In the genomic region with DNA sequence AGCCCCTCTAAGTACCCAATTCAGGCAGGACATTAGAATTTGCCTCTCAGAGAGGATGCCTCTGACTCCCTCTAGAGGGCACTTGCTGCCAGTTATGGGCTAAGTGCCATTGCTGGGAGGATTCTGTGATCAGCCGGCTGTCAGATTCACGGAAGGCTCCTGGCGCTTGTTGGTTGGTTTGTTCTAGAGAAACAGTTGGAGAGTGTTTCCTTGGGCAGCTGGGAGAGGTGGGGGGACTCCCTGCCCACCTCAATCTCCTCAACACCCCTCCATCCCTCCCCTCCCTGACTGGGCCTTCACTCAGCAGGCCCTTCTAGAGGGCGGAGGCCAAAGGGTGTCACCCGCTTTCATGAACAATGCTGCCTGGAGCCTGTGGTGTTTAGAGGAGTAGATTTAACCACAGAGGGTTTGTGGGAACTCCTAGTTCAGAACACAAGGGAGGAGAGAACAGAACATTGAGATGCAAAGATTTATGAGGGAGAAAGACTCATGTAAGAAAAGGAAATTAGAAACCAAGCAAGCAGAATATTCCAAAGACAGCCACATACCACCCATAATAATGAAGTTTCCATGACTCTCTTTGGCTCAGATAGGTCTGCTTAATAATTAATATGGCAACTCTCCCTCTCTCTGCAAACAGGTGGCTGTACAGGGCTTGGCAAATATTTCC, we compare ENCODE assay signal across 8 cellular contexts. TPM values are rescaled to one million over a fixed set of nuclear protein-coding genes. Genes with fewer than 3 reads are reported as not detected.
DNase-seq lines count a peak whose midpoint lies in the region; ATAC-seq and TF ChIP-seq lines count a peak whose summit lies in the region.

No MANE protein-coding gene starts in this region.

- POLR2A ChIA-PET in naive thymus-derived CD8-positive, alpha-beta T cell (lab: Charles Lee) = no interaction called here

- peak overlapping the region in 6 of 10 donors; percentile 3 to 72 (median 42) for H3K27ac Mint-ChIP-seq in naive thymus-derived CD8-positive, alpha-beta T cell
- no peak overlapping the region for H3K27ac Mint-ChIP-seq in stimulated activated naive B cell treated with anti-CD40 and anti-IgM and Interleukin-4, amounts not matched to agents 10 μg/mL and 1 μg/mL and 100 μg/mL, for 72 hours

- DNase-seq in COR-L47 (lab: John Stamatoyannopoulos, UW) (peak; percentile 43), HK-2 (ENCODE audit: unreplicated experiment) (peak; percentile 45), posterior vena cava (ENCODE audit: low spot score) (no peak)
- DNase-seq in activated T-cell treated with anti-CD3 and anti-CD28 coated beads, Interleukin-2, amount 50 U/mL, for 1 hour = peak; percentile 61
- peak; percentile 20 to 74 (median 56) for DNase-seq in naive thymus-derived CD8-positive, alpha-beta T cell
- peak; percentile 26 for DNase-seq in stimulated activated naive B cell treated with anti-CD40 and anti-IgM and Interleukin-4, amounts not matched to agents 10 μg/mL and 1 μg/mL and 100 μg/mL, for 72 hours

- no peaks in the 10 kb centered on the region for H4K20me1 ChIP-seq in OCI-LY1 (ENCODE audit: insufficient read depth, low read length)

- no peak overlapping the region for H2AFZ ChIP-seq in OCI-LY1 (ENCODE audit: low read length)

- H3K36me3 ChIP-seq in OCI-LY1 (ENCODE audit: insufficient read depth, low read length) = no peaks in the 10 kb centered on the region

- no peaks in the 10 kb centered on the region for H3K4me1 ChIP-seq in OCI-LY1 (ENCODE audit: insufficient read depth, low read length, severe bottlenecking)

- peak; percentile 83 for TF ChIP-seq CTCF in OCI-LY1 (IDR thresholded peaks at IDR 0.05; ENCODE audit: low read length)

- peaks cover 0 to 19% (median 5%) of the 10 kb centered on the region in 5 donors for H3K27me3 Mint-ChIP-seq in naive thymus-derived CD8-positive, alpha-beta T cell
- peaks cover 10 to 27% of the 10 kb centered on the region in 2 donors for H3K27me3 Mint-ChIP-seq in stimulated activated naive B cell treated with anti-CD40 and anti-IgM and Interleukin-4, amounts not matched to agents 10 μg/mL and 1 μg/mL and 100 μg/mL, for 72 hours

- no peak overlapping the region for H3K9ac ChIP-seq in OCI-LY1 (ENCODE audit: low read length)

- H3K9me3 Mint-ChIP-seq in naive thymus-derived CD8-positive, alpha-beta T cell = no peaks in the 10 kb centered on the region
- peaks cover 0 to 2% of the 10 kb centered on the region in 2 donors for H3K9me3 Mint-ChIP-seq in stimulated activated naive B cell treated with anti-CD40 and anti-IgM and Interleukin-4, amounts not matched to agents 10 μg/mL and 1 μg/mL and 100 μg/mL, for 72 hours

- H3K9me2 ChIP-seq in OCI-LY1 (ENCODE audit: low read depth, low read length) = no peaks in the 10 kb centered on the region

- ATAC-seq in esophagus mucosa = peak; percentile 75
- ATAC-seq in naive thymus-derived CD8-positive, alpha-beta T cell = peak; percentile 94 to 98
- peak; percentile 87 to 92 for ATAC-seq in stimulated activated naive B cell treated with anti-CD40 and anti-IgM and Interleukin-4, amounts not matched to agents 10 μg/mL and 1 μg/mL and 100 μg/mL, for 72 hours (replicated peaks)

- H3K9me3 ChIP-seq in OCI-LY1 (ENCODE audit: low read length) = no peaks in the 10 kb centered on the region

- H3K4me1 Mint-ChIP-seq in naive thymus-derived CD8-positive, alpha-beta T cell = peaks cover 2 to 10% (median 5%) of the 10 kb centered on the region in 4 donors
- peaks cover 5 to 10% of the 10 kb centered on the region in 2 donors for H3K4me1 Mint-ChIP-seq in stimulated activated naive B cell treated with anti-CD40 and anti-IgM and Interleukin-4, amounts not matched to agents 10 μg/mL and 1 μg/mL and 100 μg/mL, for 72 hours

- H3K36me3 Mint-ChIP-seq in naive thymus-derived CD8-positive, alpha-beta T cell = no peaks in the 10 kb centered on the region
- no peaks in the 10 kb centered on the region for H3K36me3 Mint-ChIP-seq in stimulated activated naive B cell treated with anti-CD40 and anti-IgM and Interleukin-4, amounts not matched to agents 10 μg/mL and 1 μg/mL and 100 μg/mL, for 72 hours

- no peak overlapping the region for H3K4me2 ChIP-seq in OCI-LY1 (ENCODE audit: low read length)

- H3K79me2 ChIP-seq in OCI-LY1 (ENCODE audit: insufficient read depth, low read length) = no peaks in the 10 kb centered on the region

- H3K4me3 ChIP-seq in OCI-LY1 (ENCODE audit: low read depth, low read length, poor library complexity, severe bottlenecking) = no peak overlapping the region

- H3K27me3 ChIP-seq in OCI-LY1 (ENCODE audit: insufficient read depth, low read length) = no peaks in the 10 kb centered on the region

- intact Hi-C loops in posterior vena cava (cut with DNase I) = no loop called here

- peak overlapping the region in 9 of 10 donors; percentile 9 to 60 (median 53) for H3K4me3 Mint-ChIP-seq in naive thymus-derived CD8-positive, alpha-beta T cell
- H3K4me3 Mint-ChIP-seq in stimulated activated naive B cell treated with anti-CD40 and anti-IgM and Interleukin-4, amounts not matched to agents 10 μg/mL and 1 μg/mL and 100 μg/mL, for 72 hours = peak overlapping the region in 1 of 2 donors; percentile 35

- no peaks in the 10 kb centered on the region for H3F3A ChIP-seq in OCI-LY1 (ENCODE audit: insufficient read depth, low read length)

- no peak overlapping the region for H3K27ac ChIP-seq in OCI-LY1 (ENCODE audit: low read depth, low read length, poor library complexity, severe bottlenecking)

RNA-seq across cellular contexts. Expression of a gene that starts 29.9 kb away (rescaled TPM):
- total RNA-seq in esophagus mucosa (14.3 TPM), posterior vena cava (1 to 10 TPM; 9.0 to 9.3 TPM)
- total RNA-seq in naive thymus-derived CD8-positive, alpha-beta T cell = 10 to 100 TPM; 17.5 TPM
- polyA plus RNA-seq in naive thymus-derived CD8-positive, alpha-beta T cell = 10 to 100 TPM; 11.3 to 20.2 (median 11.3) TPM
